ENCODE assay signal across 8 cellular contexts in the genomic region with DNA sequence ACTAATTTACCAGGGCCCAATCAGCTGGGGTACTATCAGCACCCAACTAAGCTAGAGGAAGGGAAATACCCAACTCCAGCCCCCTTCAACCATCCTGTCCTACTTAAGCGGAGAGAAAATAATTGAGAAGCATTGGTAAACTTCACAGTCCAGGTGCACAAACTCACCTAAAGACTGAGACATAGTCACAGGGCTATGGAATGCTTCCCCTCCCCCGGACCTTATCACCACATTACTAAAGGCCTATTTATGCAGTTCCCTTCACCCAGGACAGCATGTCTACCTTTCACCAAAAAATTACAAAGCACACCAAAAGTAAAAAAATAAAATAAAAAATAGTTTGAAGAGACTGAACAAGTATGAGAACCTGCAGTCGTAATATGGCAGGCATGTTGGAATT.
"Had no signal": no experiment of that assay in that cellular context is flagged by ENCODE, and none has a peak within 500 bp of the region (broad histone marks: within the 10 kb centered on the region; RNA-seq: fewer than 3 reads in every experiment).

No MANE protein-coding gene starts in this region.

- H3K4me3 ChIP-seq: HAP-1, K562 had no signal

- H3K4me1 ChIP-seq: HAP-1 had no signal

- DNase-seq: GOT3, H7, HFFc6, IMR-90 had no signal

- ATAC-seq: HCT116, K562 had no signal

- FAIRE-seq: HTR-8/SVneo, K562 had no signal

- H3K36me3 ChIP-seq: HAP-1 had no signal
